ENCODE assay signal across 8 cellular contexts in the genomic region with DNA sequence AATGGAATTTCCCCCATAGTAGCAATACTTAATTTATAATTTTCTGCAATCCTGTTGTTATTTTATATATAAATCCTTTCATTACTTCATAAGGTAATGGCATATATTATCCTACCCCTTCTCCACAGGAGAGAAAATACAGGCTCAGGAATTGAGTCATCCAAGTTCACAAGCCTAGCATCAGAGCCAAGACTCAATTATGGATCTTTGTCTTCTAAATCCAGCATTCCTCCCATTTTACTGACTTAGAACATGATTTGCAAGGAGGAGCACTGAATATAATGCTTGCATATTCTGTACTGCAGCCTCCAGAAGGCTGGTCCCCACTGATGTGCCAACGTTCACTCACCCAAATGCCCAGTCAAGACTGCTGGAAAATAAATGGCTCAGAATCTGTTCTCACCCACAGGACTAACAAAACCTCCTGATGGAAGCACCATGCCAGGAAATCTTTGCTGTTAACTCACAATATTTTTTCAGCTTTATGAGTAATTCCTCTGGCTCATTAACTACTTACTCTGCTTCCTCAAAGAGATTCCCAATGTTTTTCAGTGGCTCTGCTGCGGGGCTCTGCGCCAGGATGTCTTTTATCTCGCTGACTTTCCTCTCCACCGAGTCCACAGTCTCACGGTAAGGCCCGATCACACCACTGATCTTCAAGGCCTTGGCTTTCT. TPM values are rescaled to one million over a fixed set of nuclear protein-coding genes. Genes with fewer than 3 reads are reported as not detected.
DNase-seq lines count a peak whose midpoint lies in the region; ATAC-seq and TF ChIP-seq lines count a peak whose summit lies in the region.

No MANE protein-coding gene starts in this region.

- H3K4me3 ChIP-seq in IMR-90 (ENCODE audit: insufficient read depth, low read depth, low read length) (no peak overlapping the region), lower leg skin (ENCODE audit: low read depth, poor library complexity, severe bottlenecking) (no peak overlapping the region)
- no peak overlapping the region for H3K4me3 ChIP-seq in CD8-positive, alpha-beta memory T cell (ENCODE audit: low read length)

- 31% methylated on average over 7 of the region's 7 CpGs; no CpG with 5 or more reads in 1 of the 2 experiments for WGBS in IMR-90 (ENCODE audit: extremely low coverage in 2 of 2, insufficient read length in 1 of 2), 2 experiments
- WGBS in lower leg skin, 2 donors: 28 to 31% methylated on average over 7 of the region's 7 CpGs

- H3K36me3 Mint-ChIP-seq in stimulated activated effector memory CD8-positive, alpha-beta T cell treated with anti-CD3 and anti-CD28 coated beads, Interleukin-12 subunit alpha, Interleukin-12 subunit beta, amount 100 ng/mL, for 72 hours: no peaks in the 10 kb centered on the region
- H3K36me3 Mint-ChIP-seq in CD8-positive, alpha-beta memory T cell: peaks cover 4 to 14% (median 8%) of the 10 kb centered on the region in 3 donors

- peak overlapping the region; percentile 81 for H2AK9ac ChIP-seq in IMR-90 (replicated peaks; ENCODE audit: low read depth, low read length, poor library complexity)

- peak overlapping the region; percentile 84 for H2AK5ac ChIP-seq in IMR-90 (ENCODE audit: low read depth, low read length)

- peak overlapping the region; percentile 71 for H3K4ac ChIP-seq in IMR-90 (ENCODE audit: low read depth, low read length)

- H3K14ac ChIP-seq in IMR-90 (replicated peaks; ENCODE audit: low read depth, low read length): peak overlapping the region; percentile 68; the same call in 1 of the 2 replicates

- TF ChIP-seq RAD21 in IMR-90 (IDR thresholded peaks at IDR 0.05; ENCODE audit: low read length): no peak

- peaks cover 4 to 49% of the 10 kb centered on the region in 2 experiments; a peak in 3 of 4 replicates for H3K79me1 ChIP-seq in IMR-90 (ENCODE audit: low read depth in 1 of 2, low read length in 2 of 2)

- peak; percentile 50 for ATAC-seq in IMR-90 (ENCODE audit: low read depth)
- no peak for ATAC-seq in stimulated activated effector memory CD8-positive, alpha-beta T cell treated with anti-CD3 and anti-CD28 coated beads, Interleukin-12 subunit alpha, Interleukin-12 subunit beta, amount 100 ng/mL, for 72 hours

- no peak overlapping the region for H3K56ac ChIP-seq in IMR-90 (ENCODE audit: extremely low read depth, insufficient read depth, low read length)

- no peak overlapping the region for H3K27ac Mint-ChIP-seq in stimulated activated effector memory CD8-positive, alpha-beta T cell treated with anti-CD3 and anti-CD28 coated beads, Interleukin-12 subunit alpha, Interleukin-12 subunit beta, amount 100 ng/mL, for 72 hours
- H3K27ac Mint-ChIP-seq in CD8-positive, alpha-beta memory T cell: peak overlapping the region in 1 of 8 donors; percentile 1

- H2BK20ac ChIP-seq in IMR-90 (ENCODE audit: low read depth, low read length): 0 out of 2 replicates have a peak overlapping the region, but pooled peaks have one; percentile 43

- DNase-seq in IMR-90: peak; percentile 88
- peak; percentile 90 for DNase-seq in dermis blood vessel endothelial cell
- DNase-seq in lower leg skin (ENCODE audit: low spot score in 2 of 2): peak; percentile 43 to 90
- DNase-seq in NCI-H1930 (lab: John Stamatoyannopoulos, UW): no peak
- DNase-seq in stimulated activated effector memory CD8-positive, alpha-beta T cell treated with anti-CD3 and anti-CD28 coated beads, Interleukin-12 subunit alpha, Interleukin-12 subunit beta, amount 100 ng/mL, for 72 hours (ENCODE audit: low spot score in 2 of 2): no peak
- DNase-seq in CD8-positive, alpha-beta memory T cell: no peak
- no peak for DNase-seq in NCI-H128 (lab: John Stamatoyannopoulos, UW; ENCODE audit: unreplicated experiment)

- in situ Hi-C loops in IMR-90 (cut with MboI; ENCODE audit: low sequenced_read_pairs): no loop called here

- peak overlapping the region; percentile 45; the same call in 1 of the 3 replicates for H2BK15ac ChIP-seq in IMR-90 (ENCODE audit: low read depth, low read length)

- H3K4me2 ChIP-seq in IMR-90 (ENCODE audit: low read depth, low read length): peak overlapping the region; percentile 30; the same call in 1 of the 2 replicates

- H3K23ac ChIP-seq in IMR-90 (ENCODE audit: low read depth, low read length): peak overlapping the region; percentile 28; the same call in 1 of the 2 replicates

- dilution Hi-C loops in IMR-90 (cut with HindIII; ENCODE audit: low sequenced_read_pairs, unreplicated experiment): no loop called here

- peak overlapping the region; percentile 61 for H2AFZ ChIP-seq in IMR-90 (replicated peaks; ENCODE audit: low read length, poor library complexity)

- H3K27me3 Mint-ChIP-seq in CD8-positive, alpha-beta memory T cell: no peaks in the 10 kb centered on the region

- intact Hi-C loops in IMR-90 (cut with micrococcal nuclease) (no loop called here), lower leg skin (cut with DNase I; ENCODE audit: low total_unique reads) (no loop called here)

- no peaks in the 10 kb centered on the region for H3K9me3 Mint-ChIP-seq in stimulated activated effector memory CD8-positive, alpha-beta T cell treated with anti-CD3 and anti-CD28 coated beads, Interleukin-12 subunit alpha, Interleukin-12 subunit beta, amount 100 ng/mL, for 72 hours
- no peaks in the 10 kb centered on the region for H3K9me3 Mint-ChIP-seq in CD8-positive, alpha-beta memory T cell

- 0 out of 2 replicates have a peak overlapping the region, but pooled peaks have one; percentile 33 for H4K91ac ChIP-seq in IMR-90 (ENCODE audit: insufficient read depth, low read depth, low read length)

- H2BK120ac ChIP-seq in IMR-90 (ENCODE audit: low read depth, low read length): peak overlapping the region; percentile 49

- peak overlapping the region in 1 of 2 experiments; percentile 60; a peak in 2 of 4 replicates for H4K8ac ChIP-seq in IMR-90 (ENCODE audit: low read depth in 2 of 2, low read length in 2 of 2)

- no peaks in the 10 kb centered on the region for H3K4me1 Mint-ChIP-seq in stimulated activated effector memory CD8-positive, alpha-beta T cell treated with anti-CD3 and anti-CD28 coated beads, Interleukin-12 subunit alpha, Interleukin-12 subunit beta, amount 100 ng/mL, for 72 hours
- no peaks in the 10 kb centered on the region for H3K4me1 Mint-ChIP-seq in CD8-positive, alpha-beta memory T cell

- TF ChIP-seq CTCF in IMR-90 (conservative IDR thresholded peaks at IDR 0.05; ENCODE audit: low read depth, low read length): no peak
- TF ChIP-seq CTCF in lower leg skin (IDR thresholded peaks at IDR 0.05): no peak

- no peak overlapping the region for H4K5ac ChIP-seq in IMR-90 (ENCODE audit: low read depth, low read length)

- H3K9me1 ChIP-seq in IMR-90 (ENCODE audit: insufficient read depth, low read length): peaks cover 32% of the 10 kb centered on the region

- H3K9ac ChIP-seq in IMR-90 (ENCODE audit: low read depth, low read length): no peak overlapping the region

- peaks cover 20% of the 10 kb centered on the region for H4K20me1 ChIP-seq in IMR-90 (ENCODE audit: insufficient read depth, low read length)

- H3K4me3 Mint-ChIP-seq in stimulated activated effector memory CD8-positive, alpha-beta T cell treated with anti-CD3 and anti-CD28 coated beads, Interleukin-12 subunit alpha, Interleukin-12 subunit beta, amount 100 ng/mL, for 72 hours: no peak overlapping the region
- no peak overlapping the region for H3K4me3 Mint-ChIP-seq in CD8-positive, alpha-beta memory T cell

- H3K9me3 ChIP-seq in IMR-90 (ENCODE audit: control insufficient read depth, insufficient read depth, low read length): no peaks in the 10 kb centered on the region
- H3K9me3 ChIP-seq in CD8-positive, alpha-beta memory T cell (ENCODE audit: low read length): no peaks in the 10 kb centered on the region

- BruUV-seq in IMR-90 (replicated peaks; lab: Mats Ljungman, UMichigan): no TSS peak

- POLR2A ChIA-PET in IMR-90 (lab: Charles Lee; ENCODE audit: unreplicated experiment): no interaction called here
- POLR2A ChIA-PET in CD8-positive, alpha-beta memory T cell (lab: Charles Lee): no interaction called here

- CTCF ChIA-PET in IMR-90 (lab: Yijun Ruan, JAX): no interaction called here
- CTCF ChIA-PET in CD8-positive, alpha-beta memory T cell (lab: Charles Lee): no interaction called here

- no peak overlapping the region for H3K18ac ChIP-seq in IMR-90 (ENCODE audit: low read depth, low read length)

- H3K27me3 ChIP-seq in IMR-90 (ENCODE audit: control insufficient read depth, insufficient read depth, low read length): no peaks in the 10 kb centered on the region
- H3K27me3 ChIP-seq in CD8-positive, alpha-beta memory T cell (ENCODE audit: insufficient read depth, low read length, poor library complexity, severe bottlenecking): no peaks in the 10 kb centered on the region

- H2BK5ac ChIP-seq in IMR-90 (ENCODE audit: low read depth, low read length, poor library complexity, severe bottlenecking): peak overlapping the region; percentile 75

- H3K27ac ChIP-seq in IMR-90 (ENCODE audit: insufficient read depth, low read length) (peak overlapping the region; percentile 15), temporal lobe (ENCODE audit: low read depth, low read length) (peak overlapping the region; percentile 73)
- H3K27ac ChIP-seq in CD8-positive, alpha-beta memory T cell (ENCODE audit: low read depth, low read length): no peak overlapping the region

- TF ChIP-seq POLR2A in IMR-90 (IDR thresholded peaks at IDR 0.05; ENCODE audit: low read depth, low read length) (no peak), lower leg skin (IDR thresholded peaks at IDR 0.05) (no peak)

- peaks cover 50% of the 10 kb centered on the region for H3K36me3 ChIP-seq in IMR-90 (ENCODE audit: control insufficient read depth, insufficient read depth, low read length)
- no peaks in the 10 kb centered on the region for H3K36me3 ChIP-seq in CD8-positive, alpha-beta memory T cell (ENCODE audit: insufficient read depth, low read length)

- peaks cover 24% of the 10 kb centered on the region for H3K4me1 ChIP-seq in IMR-90 (ENCODE audit: control insufficient read depth, insufficient read depth, low read length)
- H3K4me1 ChIP-seq in CD8-positive, alpha-beta memory T cell (ENCODE audit: insufficient read depth, low read length): no peaks in the 10 kb centered on the region

RNA-seq across cellular contexts. Expression of a gene that starts 48.6 kb away (rescaled TPM):
- total RNA-seq in IMR-90 (2012; rRNA removed) (120 and 361 TPM in 2 replicates), dermis blood vessel endothelial cell (53.8 and 151 TPM in 2 replicates), lower leg skin (100 to 1,000 TPM in 1 of 4 donors, 10 to 100 TPM in 3; 52.2 to 139 (median 69.7) TPM), temporal lobe (55.1 TPM)
- polyA plus RNA-seq in IMR-90 (2012; rRNA removed): 86.2 and 121 TPM in 2 replicates
- 30.6 and 73.6 TPM in 2 replicates for polyA plus RNA-seq in IMR-90 (2012; cell fraction: cytosol; rRNA removed)
- polyA plus RNA-seq in IMR-90 (2012; cell fraction: nucleus; rRNA removed; ENCODE audit: low replicate concordance): 15.8 and 90.9 TPM in 2 replicates
- total RNA-seq in CD8-positive, alpha-beta memory T cell: 100 to 1,000 TPM; 121 TPM
- polyA plus RNA-seq in CD8-positive, alpha-beta memory T cell: 53.4 TPM

Comparison
In these comparisons a context has a peak if more than half of its experiments do, and no peak if none do; other contexts are left out.
1. DNase-seq: peak in IMR-90 (single experiment), dermis blood vessel endothelial cell (single experiment) and lower leg skin (2 of 2); none in NCI-H1930 (0 of 2), stimulated activated effector memory CD8-positive, alpha-beta T cell treated with anti-CD3 and anti-CD28 coated beads, Interleukin-12 subunit alpha, Interleukin-12 subunit beta, amount 100 ng/mL, for 72 hours (0 of 2), CD8-positive, alpha-beta memory T cell (0 of 5) and NCI-H128 (single experiment).